16 cellular contexts compared by ENCODE assay signal in genomic region chr17:16453493-16453851, GRCh38. TPM values are rescaled to one million over a fixed set of nuclear protein-coding genes. Genes with fewer than 3 reads are reported as not detected.
A peak's percentile ranks its signal among the peaks of the same experiment; 100 is the strongest.
DNase-seq lines count a peak whose midpoint lies in the region; ATAC-seq and TF ChIP-seq lines count a peak whose summit lies in the region.
"Had no signal": no experiment of that assay in that cellular context is flagged by ENCODE, and none has a peak within 500 bp of the region (broad histone marks: within the 10 kb centered on the region; RNA-seq: fewer than 3 reads in every experiment).

No MANE protein-coding gene starts in this region.

- peaks cover 9% of the 10 kb centered on the region for H3F3A ChIP-seq in neural progenitor cell (ENCODE audit: low read depth)

- no peaks in the 10 kb centered on the region for H3K27me3 Mint-ChIP-seq in activated CD4-positive, alpha-beta T cell treated with anti-CD3 and anti-CD28 coated beads, Interleukin-2, amount 10 ng/mL, durations not matched to agents 24 days and 14 days
- peaks cover 4% of the 10 kb centered on the region for H3K27me3 Mint-ChIP-seq in neural progenitor cell (ENCODE audit: insufficient read depth, low read depth)
- H3K27me3 Mint-ChIP-seq: activated naive CD8-positive, alpha-beta T cell treated with anti-CD3 and anti-CD28 coated beads, Interleukin-2, amount 10 ng/mL, durations not matched to agents 7 days and 5 days had no signal

- H3K4me2 ChIP-seq in KMS-11 (no peak overlapping the region), neural progenitor cell (no peak overlapping the region)

- no peaks in the 10 kb centered on the region for H3K79me2 ChIP-seq in KMS-11 (ENCODE audit: insufficient read depth, low read depth)
- H3K79me2 ChIP-seq in neural progenitor cell (ENCODE audit: low read depth) = no peaks in the 10 kb centered on the region

- peak overlapping the region; percentile 56 for H3K27ac Mint-ChIP-seq in activated CD4-positive, alpha-beta T cell treated with anti-CD3 and anti-CD28 coated beads, Interleukin-2, amount 10 ng/mL, durations not matched to agents 24 days and 14 days
- peak overlapping the region; percentile 92 for H3K27ac Mint-ChIP-seq in neural progenitor cell
- peak overlapping the region in 1 of 2 donors; percentile 77 for H3K27ac Mint-ChIP-seq in activated naive CD4-positive, alpha-beta T cell treated with anti-CD3 and anti-CD28 coated beads, Interleukin-2, amount 50 U/mL, for 72 hours
- H3K27ac Mint-ChIP-seq: activated naive CD8-positive, alpha-beta T cell treated with anti-CD3 and anti-CD28 coated beads, Interleukin-2, amount 10 ng/mL, durations not matched to agents 7 days and 5 days had no signal

- H3K4me1 ChIP-seq in KMS-11 (ENCODE audit: low read depth, poor library complexity, severe bottlenecking) (no peaks in the 10 kb centered on the region), neural progenitor cell (no peaks in the 10 kb centered on the region)
- H3K4me1 ChIP-seq: HAP-1, lower lobe of right lung had no signal

- 0 out of 2 replicates have a peak, but pooled peaks have one; percentile 2 for TF ChIP-seq CTCF in KMS-11 (conservative IDR thresholded peaks at IDR 0.05; ENCODE audit: low read depth, low read length)
- no peak for TF ChIP-seq CTCF in brain microvascular endothelial cell (IDR thresholded peaks at IDR 0.05; ENCODE audit: low read depth, low read length, missing control alignments)
- TF ChIP-seq CTCF in neural progenitor cell (IDR thresholded peaks at IDR 0.05) = no peak
- TF ChIP-seq CTCF in GM20000 (IDR thresholded peaks at IDR 0.05; ENCODE audit: extremely low read depth, missing control alignments) = no peak

- H3K27me3 ChIP-seq in KMS-11 (ENCODE audit: insufficient read depth, low read depth) = no peaks in the 10 kb centered on the region
- no peaks in the 10 kb centered on the region for H3K27me3 ChIP-seq in brain microvascular endothelial cell (replicated peaks)
- no peaks in the 10 kb centered on the region for H3K27me3 ChIP-seq in neural progenitor cell
- H3K27me3 ChIP-seq: tibial nerve had no signal

- H3K27ac ChIP-seq in KMS-11 (no peak overlapping the region), brain microvascular endothelial cell (peak overlapping the region; percentile 23), neural progenitor cell (no peak overlapping the region)
- H3K27ac ChIP-seq: lower lobe of right lung, tibial nerve, WERI-Rb-1 had no signal

- no peaks in the 10 kb centered on the region for H3K9me3 Mint-ChIP-seq in activated CD4-positive, alpha-beta T cell treated with anti-CD3 and anti-CD28 coated beads, Interleukin-2, amount 10 ng/mL, durations not matched to agents 24 days and 14 days
- H3K9me3 Mint-ChIP-seq in neural progenitor cell = no peaks in the 10 kb centered on the region
- no peaks in the 10 kb centered on the region for H3K9me3 Mint-ChIP-seq in activated naive CD4-positive, alpha-beta T cell treated with anti-CD3 and anti-CD28 coated beads, Interleukin-2, amount 50 U/mL, for 72 hours
- H3K9me3 Mint-ChIP-seq: activated naive CD8-positive, alpha-beta T cell treated with anti-CD3 and anti-CD28 coated beads, Interleukin-2, amount 10 ng/mL, durations not matched to agents 7 days and 5 days had no signal

- H4K20me1 ChIP-seq in KMS-11 (ENCODE audit: insufficient read depth) = no peaks in the 10 kb centered on the region
- H4K20me1 ChIP-seq in neural progenitor cell (ENCODE audit: low read depth) = peaks cover 6% of the 10 kb centered on the region

- H3K4me3 ChIP-seq in KMS-11 (IDR thresholded peaks at IDR 0.05; ENCODE audit: insufficient read depth, low read depth, low read length) = no peak overlapping the region
- no peak overlapping the region for H3K4me3 ChIP-seq in brain microvascular endothelial cell (ENCODE audit: low read depth, low read length)
- H3K4me3 ChIP-seq in neural progenitor cell = no peak overlapping the region
- H3K4me3 ChIP-seq: HAP-1, lower lobe of right lung, tibial nerve had no signal

- H2AFZ ChIP-seq in KMS-11 (ENCODE audit: low read depth) = no peak overlapping the region
- no peak overlapping the region for H2AFZ ChIP-seq in neural progenitor cell (replicated peaks)

- DNase-seq in activated CD4-positive, alpha-beta T cell treated with anti-CD3 and anti-CD28 coated beads, Interleukin-2, amount 10 ng/mL, durations not matched to agents 24 days and 14 days = no peak
- no peak for DNase-seq in activated CD4-positive, alpha-beta T cell treated with anti-CD3 and anti-CD28 coated beads for 1 hour
- DNase-seq in brain microvascular endothelial cell = no peak
- no peak for DNase-seq in neural progenitor cell (ENCODE audit: low spot score)
- no peak for DNase-seq in T1000 (lab: John Stamatoyannopoulos, UW)
- DNase-seq in activated naive CD4-positive, alpha-beta T cell treated with anti-CD3 and anti-CD28 coated beads, Interleukin-2, amount 50 U/mL, for 72 hours (ENCODE audit: low spot score in 2 of 2) = no peak
- no peak for DNase-seq in GM20000 (ENCODE audit: low spot score)
- DNase-seq: NCI-H446 treated with DMSO at 0.1 percent for 48 hours had no signal

- H3K36me3 Mint-ChIP-seq in activated CD4-positive, alpha-beta T cell treated with anti-CD3 and anti-CD28 coated beads, Interleukin-2, amount 10 ng/mL, durations not matched to agents 24 days and 14 days (ENCODE audit: low read depth) = peaks cover 31% of the 10 kb centered on the region
- H3K36me3 Mint-ChIP-seq in neural progenitor cell = peaks cover 19% of the 10 kb centered on the region
- H3K36me3 Mint-ChIP-seq in activated naive CD4-positive, alpha-beta T cell treated with anti-CD3 and anti-CD28 coated beads, Interleukin-2, amount 50 U/mL, for 72 hours = peaks cover 0 to 7% of the 10 kb centered on the region in 2 donors

- intact Hi-C loops in activated CD4-positive, alpha-beta T cell treated with anti-CD3 and anti-CD28 coated beads, Interleukin-2, amount 10 ng/mL, durations not matched to agents 24 days and 14 days (cut with micrococcal nuclease) = loop anchor here (1.0 kb wide), 1 partner anchor 68 kb away; no protein-coding TSS in a partner anchor

- no peak overlapping the region for H3K9ac ChIP-seq in KMS-11
- H3K9ac ChIP-seq in neural progenitor cell = no peak overlapping the region

- no peak for ATAC-seq in activated naive CD4-positive, alpha-beta T cell treated with anti-CD3 and anti-CD28 coated beads, Interleukin-2, amount 50 U/mL, for 72 hours

- in situ Hi-C loops in brain microvascular endothelial cell (cut with HindIII; ENCODE audit: low pct_ligation_motif_present, low sequenced_read_pairs) = no loop called here

- peaks cover 15% of the 10 kb centered on the region for H3K4me1 Mint-ChIP-seq in activated CD4-positive, alpha-beta T cell treated with anti-CD3 and anti-CD28 coated beads, Interleukin-2, amount 10 ng/mL, durations not matched to agents 24 days and 14 days
- H3K4me1 Mint-ChIP-seq in neural progenitor cell = peaks cover 16% of the 10 kb centered on the region

- no peaks in the 10 kb centered on the region for H3K9me3 ChIP-seq in neural progenitor cell (ENCODE audit: low read depth)
- H3K9me3 ChIP-seq: HAP-1, lower lobe of right lung, tibial nerve had no signal

- H3K36me3 ChIP-seq in KMS-11 (ENCODE audit: insufficient read depth) = no peaks in the 10 kb centered on the region
- H3K36me3 ChIP-seq in brain microvascular endothelial cell (replicated peaks) = peaks cover 5% of the 10 kb centered on the region
- H3K36me3 ChIP-seq in neural progenitor cell = no peaks in the 10 kb centered on the region

- no peak overlapping the region for H3K4me3 Mint-ChIP-seq in activated CD4-positive, alpha-beta T cell treated with anti-CD3 and anti-CD28 coated beads, Interleukin-2, amount 10 ng/mL, durations not matched to agents 24 days and 14 days
- no peak overlapping the region for H3K4me3 Mint-ChIP-seq in neural progenitor cell
- H3K4me3 Mint-ChIP-seq: activated naive CD8-positive, alpha-beta T cell treated with anti-CD3 and anti-CD28 coated beads, Interleukin-2, amount 10 ng/mL, durations not matched to agents 7 days and 5 days had no signal

RNA-seq across cellular contexts. Expression of gene TRPV2, which starts 38.1 kb away (rescaled TPM):
- total RNA-seq in activated CD4-positive, alpha-beta T cell treated with anti-CD3 and anti-CD28 coated beads, Interleukin-2, amount 10 ng/mL, durations not matched to agents 24 days and 14 days = 29.6 and 38.7 TPM in 2 replicates
- total RNA-seq in neural progenitor cell (ENCODE audit: low replicate concordance) = 0.49 and 0.53 TPM in 2 replicates
- 10 to 100 TPM; 29.1 to 42.0 TPM for total RNA-seq in activated naive CD4-positive, alpha-beta T cell treated with anti-CD3 and anti-CD28 coated beads, Interleukin-2, amount 50 U/mL, for 72 hours
- total RNA-seq: A673, MCF 10A had no signal

RNA-seq across cellular contexts. Expression of gene LRRC75A, which starts 38.5 kb away (rescaled TPM):
- 1.3 and 1.5 TPM in 2 replicates for total RNA-seq in activated CD4-positive, alpha-beta T cell treated with anti-CD3 and anti-CD28 coated beads, Interleukin-2, amount 10 ng/mL, durations not matched to agents 24 days and 14 days
- total RNA-seq in neural progenitor cell (ENCODE audit: low replicate concordance) = 4.0 and 7.2 TPM in 2 replicates
- 1 to 10 TPM in 1 of 2 donors, under 1 TPM in 1; 0.41 to 1.4 TPM for total RNA-seq in activated naive CD4-positive, alpha-beta T cell treated with anti-CD3 and anti-CD28 coated beads, Interleukin-2, amount 50 U/mL, for 72 hours

Comparison
In these comparisons a context has a peak if more than half of its experiments do, and no peak if none do; other contexts are left out.
1. RNA of gene TRPV2, which starts 38.1 kb away (total RNA-seq): 29.1 to 42.0 TPM in activated naive CD4-positive, alpha-beta T cell treated with anti-CD3 and anti-CD28 coated beads, Interleukin-2, amount 50 U/mL, for 72 hours and 29.6 to 38.7 TPM in activated CD4-positive, alpha-beta T cell treated with anti-CD3 and anti-CD28 coated beads, Interleukin-2, amount 10 ng/mL, durations not matched to agents 24 days and 14 days; 0.49 to 0.53 TPM in neural progenitor cell; every median in the first group is over 10 times any median in the second.